8 cellular contexts compared by ENCODE assay signal in the genomic region with DNA sequence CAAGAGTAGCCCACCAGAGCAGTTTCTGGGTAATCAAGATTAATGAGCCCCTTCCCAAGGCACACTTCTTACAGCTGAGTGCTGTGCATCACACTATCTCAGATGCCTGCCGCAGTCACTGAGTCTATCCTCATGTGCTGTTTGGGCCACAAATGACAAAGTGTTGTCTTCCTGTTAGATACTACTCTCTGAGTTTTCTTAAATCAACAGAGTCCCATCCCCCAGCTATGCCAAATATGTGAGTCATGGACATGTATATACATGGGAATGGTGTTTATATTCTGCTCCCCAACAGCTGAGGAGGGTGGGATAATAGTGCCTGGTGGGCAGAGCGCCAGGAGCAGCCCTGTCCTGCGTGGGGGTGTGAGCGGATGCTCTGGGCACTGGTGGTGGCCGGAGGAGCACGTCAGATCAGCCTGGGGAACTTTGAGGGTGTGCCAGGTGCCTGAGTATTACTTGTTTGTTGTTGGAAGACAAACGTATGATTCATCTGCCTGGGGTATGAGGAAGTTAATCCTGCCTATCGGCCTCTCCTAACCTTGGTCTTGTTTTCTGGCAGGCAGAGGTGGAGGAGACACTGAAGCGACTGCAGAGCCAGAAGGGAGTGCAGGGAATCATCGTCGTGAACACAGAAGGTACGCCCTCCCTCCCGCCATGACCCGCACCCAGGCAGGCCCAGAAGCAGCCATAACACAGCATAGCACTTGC. TPM values are rescaled to one million over a fixed set of nuclear protein-coding genes. Genes with fewer than 3 reads are reported as not detected.
DNase-seq lines count a peak whose midpoint lies in the region; ATAC-seq and TF ChIP-seq lines count a peak whose summit lies in the region.

No MANE protein-coding gene starts in this region.

- no peaks in the 10 kb centered on the region for H3K9me3 ChIP-seq in stomach smooth muscle (ENCODE audit: control insufficient read depth in 2 of 2, low read length in 2 of 2)

- H3K36me3 ChIP-seq in stomach smooth muscle (ENCODE audit: control insufficient read depth in 2 of 2, insufficient read depth in 2 of 2, low read length in 2 of 2) = peaks cover 30 to 38% of the 10 kb centered on the region in 2 donors

- peaks cover 45% of the 10 kb centered on the region for H3K4me1 ChIP-seq in stomach smooth muscle (ENCODE audit: control insufficient read depth, insufficient read depth, low read length)

- no peaks in the 10 kb centered on the region for H3K9me3 Mint-ChIP-seq in brain

- peak overlapping the region; percentile 49 to 92 (median 63) for H3K27ac Mint-ChIP-seq in brain

- no peak for ATAC-seq in stimulated activated naive CD8-positive, alpha-beta T cell treated with anti-CD3 and anti-CD28 coated beads, Interleukin-15, Interleukin-2, amounts not matched to agents 100 U/mL and 50 U/mL, for 24 hours

- H3K4me3 ChIP-seq in stomach smooth muscle (ENCODE audit: low read length in 2 of 2) = peak overlapping the region; percentile 16 to 57

- peak overlapping the region; percentile 66 for H3K27ac ChIP-seq in stomach smooth muscle (ENCODE audit: low read length)

- no peaks in the 10 kb centered on the region for H3K27me3 ChIP-seq in stomach smooth muscle (ENCODE audit: control insufficient read depth in 1 of 2, insufficient read depth in 2 of 2, low read length in 2 of 2)

- no peaks in the 10 kb centered on the region for H3K27me3 Mint-ChIP-seq in brain

- H3K36me3 Mint-ChIP-seq in brain = peaks cover 50% of the 10 kb centered on the region

- peak; percentile 97 for DNase-seq in AG08395 (ENCODE audit: low spot score)
- DNase-seq in M059J (ENCODE audit: low read depth) = peak; percentile 100
- peak; percentile 98 for DNase-seq in kidney glomerular epithelial cell (lab: John Stamatoyannopoulos, UW)
- DNase-seq in cerebellar cortex (ENCODE audit: low spot score) = no peak
- DNase-seq in NCI-H1436 (lab: John Stamatoyannopoulos, UW) = no peak
- DNase-seq in stimulated activated naive CD8-positive, alpha-beta T cell treated with anti-CD3 and anti-CD28 coated beads, Interleukin-15, Interleukin-2, amounts not matched to agents 100 U/mL and 50 U/mL, for 24 hours = no peak

- no peak for TF ChIP-seq CTCF in brain (conservative IDR thresholded peaks at IDR 0.05)

- H3K9ac ChIP-seq in stomach smooth muscle (ENCODE audit: low read length in 2 of 2) = peak overlapping the region; percentile 3 to 29

- peak overlapping the region in 1 of 5 experiments; percentile 14 for H3K4me3 Mint-ChIP-seq in brain

- peaks cover 48% of the 10 kb centered on the region for H3K4me1 Mint-ChIP-seq in brain

RNA-seq across cellular contexts. Expression of gene DYNLRB1, which starts 9.6 kb away (rescaled TPM):
- total RNA-seq in M059J (2014; rRNA removed; shearing (Covaris generic)) = 305 and 515 TPM in 2 replicates
- 1,097 TPM for polyA plus RNA-seq in brain (ENCODE audit: insufficient read depth, low read depth, low replicate concordance)

RNA-seq across cellular contexts. Expression of gene MAP1LC3A, which starts 32.7 kb away (rescaled TPM):
- total RNA-seq in M059J (2014; rRNA removed; shearing (Covaris generic)) = 59.8 and 72.2 TPM in 2 replicates
- 298 TPM for polyA plus RNA-seq in brain (ENCODE audit: insufficient read depth, low read depth, low replicate concordance)

Comparison
In these comparisons a context has a peak if more than half of its experiments do, and no peak if none do; other contexts are left out.
1. DNase-seq: peak in AG08395 (single experiment), M059J (single experiment) and kidney glomerular epithelial cell (single experiment); none in cerebellar cortex (single experiment), NCI-H1436 (single experiment) and stimulated activated naive CD8-positive, alpha-beta T cell treated with anti-CD3 and anti-CD28 coated beads, Interleukin-15, Interleukin-2, amounts not matched to agents 100 U/mL and 50 U/mL, for 24 hours (single experiment).